14 cellular contexts compared by ENCODE assay signal in the genomic region with DNA sequence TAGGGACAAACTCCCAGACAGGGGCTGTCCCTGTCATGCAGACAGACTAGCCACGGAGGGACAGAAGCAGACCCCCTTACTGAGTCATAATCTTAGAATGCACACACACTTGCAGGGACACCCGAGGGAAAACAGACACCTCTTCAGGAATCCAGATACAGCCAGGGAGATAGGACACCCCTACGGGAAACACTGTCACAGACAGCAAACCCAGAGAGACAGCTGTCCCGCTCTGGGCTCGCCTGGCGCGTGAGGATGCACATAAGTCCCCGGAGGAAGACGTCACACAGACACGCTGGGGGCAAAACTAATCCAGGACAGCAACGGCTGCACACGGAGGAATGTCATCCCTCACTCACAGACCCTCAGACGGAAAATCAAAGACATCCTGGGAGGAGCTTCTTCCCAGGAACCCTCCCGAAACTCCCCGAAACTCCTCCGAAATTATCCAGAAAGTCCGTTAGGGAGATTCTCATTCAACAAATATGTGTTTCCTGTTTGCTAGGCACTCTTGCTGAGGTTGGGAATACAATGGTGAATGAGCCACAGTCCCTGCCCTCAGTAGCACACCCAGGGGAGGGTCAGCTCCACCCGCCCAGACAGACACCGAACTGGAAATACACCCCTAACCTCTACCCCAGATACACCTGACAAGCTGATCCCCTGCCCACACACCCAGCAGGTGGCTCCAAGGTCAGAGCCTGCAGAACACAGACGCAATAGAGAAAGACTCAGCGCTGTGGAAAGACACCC. TPM values are rescaled to one million over a fixed set of nuclear protein-coding genes. Genes with fewer than 3 reads are reported as not detected.
A peak's percentile ranks its signal among the peaks of the same experiment; 100 is the strongest.
DNase-seq lines count a peak whose midpoint lies in the region; ATAC-seq and TF ChIP-seq lines count a peak whose summit lies in the region.
"Had no signal": no experiment of that assay in that cellular context is flagged by ENCODE, and none has a peak within 500 bp of the region (broad histone marks: within the 10 kb centered on the region; RNA-seq: fewer than 3 reads in every experiment).

No MANE protein-coding gene starts in this region.

- H2BK15ac ChIP-seq in H9 (ENCODE audit: low read depth, low read length): no peak overlapping the region

- no peak overlapping the region for H4K91ac ChIP-seq in H9 (ENCODE audit: insufficient read length, low read depth, low read length)

- H3K27me3 Mint-ChIP-seq in H9 (ENCODE audit: low read depth): no peaks in the 10 kb centered on the region
- H3K27me3 Mint-ChIP-seq: activated naive CD8-positive, alpha-beta T cell had no signal

- no peak overlapping the region for H3K4me3 ChIP-seq in fibroblast of pulmonary artery (replicated peaks; ENCODE audit: low read depth, low read length)
- peak overlapping the region; percentile 19 for H3K4me3 ChIP-seq in parathyroid adenoma (ENCODE audit: low read depth, low read length)
- no peak overlapping the region for H3K4me3 ChIP-seq in left lung

- no peak overlapping the region for H3K14ac ChIP-seq in H9 (ENCODE audit: insufficient read depth, low read length)

- TF ChIP-seq CTCF in H9 (conservative IDR thresholded peaks at IDR 0.05) (no peak), fibroblast of pulmonary artery (IDR thresholded peaks at IDR 0.05; ENCODE audit: low read length, missing control alignments) (no peak), parathyroid adenoma (IDR thresholded peaks at IDR 0.05) (no peak), left lung (IDR thresholded peaks at IDR 0.05) (no peak)

- H3K36me3 Mint-ChIP-seq in H9 (ENCODE audit: insufficient read depth in 1 of 3, low read depth in 3 of 3): peaks cover 45 to 77% (median 77%) of the 10 kb centered on the region in 3 experiments; a peak in 6 of 7 replicates
- H3K36me3 Mint-ChIP-seq: activated naive CD8-positive, alpha-beta T cell had no signal

- H3K27me3 ChIP-seq in H9 (ENCODE audit: insufficient read depth, low read length) (no peaks in the 10 kb centered on the region), parathyroid adenoma (ENCODE audit: control insufficient read depth, insufficient read depth, low read length) (no peaks in the 10 kb centered on the region), left lung (no peaks in the 10 kb centered on the region)
- H3K27me3 ChIP-seq: neutrophil had no signal

- H3K9me3 ChIP-seq in H9 (ENCODE audit: control insufficient read depth, low read depth, low read length) (no peaks in the 10 kb centered on the region), parathyroid adenoma (ENCODE audit: control insufficient read depth, low read length) (no peaks in the 10 kb centered on the region), left lung (no peaks in the 10 kb centered on the region)
- H3K9me3 ChIP-seq: neutrophil had no signal

- no peaks in the 10 kb centered on the region for H3K23me2 ChIP-seq in H9 (ENCODE audit: insufficient read length, low read depth, low read length, poor library complexity, severe bottlenecking)

- DNase-seq in H9 (no peak), fibroblast of pulmonary artery (ENCODE audit: low read depth) (peak; percentile 57), ACHN (no peak), NCI-H345 treated with DMSO at 0.1 percent for 48 hours (lab: John Stamatoyannopoulos, UW; ENCODE audit: unreplicated experiment) (no peak), left lung (no peak), GM19238 (ENCODE audit: insufficient read length, low spot score) (no peak)
- DNase-seq: cortex of kidney; DMS79; foreskin melanocyte; stimulated activated CD4-positive, alpha-beta T cell treated with anti-CD3 and anti-CD28 coated beads, Interleukin-1b, Interleukin-23, amount 100 ng/mL, for 48 hours had no signal

- H3K27ac ChIP-seq in H9 (ENCODE audit: insufficient read length, low read depth, low read length): no peak overlapping the region
- peak overlapping the region; percentile 95 for H3K27ac ChIP-seq in parathyroid adenoma
- no peak overlapping the region for H3K27ac ChIP-seq in left lung
- H3K27ac ChIP-seq: neutrophil had no signal

- in situ Hi-C loops in ACHN (cut with HindIII; ENCODE audit: low pct_ligation_motif_present, low pct_unique_long_range_greater_than_20kb, low sequenced_read_pairs): no loop called here

- no peaks in the 10 kb centered on the region for H4K20me1 ChIP-seq in H9 (ENCODE audit: control insufficient read depth, insufficient read depth, insufficient read length)

- H3K79me1 ChIP-seq in H9 (ENCODE audit: insufficient read depth, low read depth, low read length, poor library complexity, severe bottlenecking): no peaks in the 10 kb centered on the region

- H2AFZ ChIP-seq in H9 (ENCODE audit: low read length) (no peak overlapping the region), parathyroid adenoma (no peak overlapping the region)

- H3K18ac ChIP-seq in H9 (ENCODE audit: insufficient read length, low read depth, low read length): no peak overlapping the region

- no peak overlapping the region for H3K4ac ChIP-seq in H9 (ENCODE audit: low read depth, low read length)

- no peak overlapping the region for H3T11ph ChIP-seq in H9 (ENCODE audit: low read length)

- H3K4me1 ChIP-seq in H9 (ENCODE audit: insufficient read depth, low read length) (no peaks in the 10 kb centered on the region), parathyroid adenoma (peaks cover 50% of the 10 kb centered on the region), left lung (peaks cover 0 to 7% of the 10 kb centered on the region in 2 donors)

- no peaks in the 10 kb centered on the region for H3K9me3 Mint-ChIP-seq in H9

- peak overlapping the region in 2 of 3 experiments; percentile 87 to 94; a peak in 4 of 7 replicates for H3K27ac Mint-ChIP-seq in H9
- H3K27ac Mint-ChIP-seq: activated naive CD8-positive, alpha-beta T cell had no signal

- H4K8ac ChIP-seq in H9 (replicated peaks; ENCODE audit: insufficient read length, low read depth, low read length): no peak overlapping the region

- H4K5ac ChIP-seq in H9 (ENCODE audit: insufficient read length, low read depth, low read length): no peak overlapping the region

- H3K79me2 ChIP-seq in H9 (ENCODE audit: insufficient read depth, low read length): no peaks in the 10 kb centered on the region
- peaks cover 4% of the 10 kb centered on the region for H3K79me2 ChIP-seq in parathyroid adenoma

- no peak overlapping the region for H2BK20ac ChIP-seq in H9 (ENCODE audit: low read depth, low read length, poor library complexity, severe bottlenecking)

- no peaks in the 10 kb centered on the region for H3K36me3 ChIP-seq in parathyroid adenoma (ENCODE audit: control insufficient read depth, insufficient read depth, low read length)
- peaks cover 0 to 91% of the 10 kb centered on the region in 2 donors for H3K36me3 ChIP-seq in left lung

- no peak overlapping the region for H2BK120ac ChIP-seq in H9 (ENCODE audit: low read depth, low read length, poor library complexity, severe bottlenecking)

- no peak overlapping the region for H2AK5ac ChIP-seq in H9 (ENCODE audit: insufficient read length, low read length)

- no peak overlapping the region for H2BK5ac ChIP-seq in H9 (ENCODE audit: insufficient read length, low read length)

- no peak overlapping the region for H3K4me3 Mint-ChIP-seq in H9
- H3K4me3 Mint-ChIP-seq: activated naive CD8-positive, alpha-beta T cell had no signal

- H3K9ac ChIP-seq in H9 (ENCODE audit: extremely low read depth, insufficient read length, low read length) (no peak overlapping the region), parathyroid adenoma (no peak overlapping the region)

- peak; percentile 65 for ATAC-seq in SK-N-SH treated with all-trans-retinoic acid at 6 μM for 48 hours
- no peak for ATAC-seq in left lung

- H3K4me2 ChIP-seq in H9 (ENCODE audit: insufficient read depth, insufficient read length, low read length) (no peak overlapping the region), parathyroid adenoma (ENCODE audit: low read length) (peak overlapping the region; percentile 21)

- no peak overlapping the region for H2BK12ac ChIP-seq in H9 (ENCODE audit: insufficient read length, low read depth, low read length)

- no peak overlapping the region for H3K23ac ChIP-seq in H9 (ENCODE audit: insufficient read length, low read depth, low read length)

- intact Hi-C loops in left lung (cut with DNase I): no loop called here

- WGBS in H9 (ENCODE audit: extremely low coverage, insufficient read length, low lambda C conversion rate): no CpG with 5 or more reads among the region's 21 CpGs

- peaks cover 6 to 40% of the 10 kb centered on the region in 2 experiments for H3K4me1 Mint-ChIP-seq in H9

- H3K56ac ChIP-seq in H9 (ENCODE audit: insufficient read length, low read depth, low read length): no peak overlapping the region

TF ChIP-seq in SK-N-SH treated with all-trans-retinoic acid at 6 μM for 48 hours, 23 proteins besides CTCF, POLR2A, EP300 and RAD21 (continues in another document):
- TF ChIP-seq ZNF70 (CRISPR knock-in tag; IDR thresholded peaks at IDR 0.05): no peak
- TF ChIP-seq ZFP3 (CRISPR knock-in tag; IDR thresholded peaks at IDR 0.05): no peak
- no peak for TF ChIP-seq ISL1 (CRISPR knock-in tag; IDR thresholded peaks at IDR 0.05)
- TF ChIP-seq SNAI2 (CRISPR knock-in tag; IDR thresholded peaks at IDR 0.05): no peak
- TF ChIP-seq GLIS3 (CRISPR knock-in tag; IDR thresholded peaks at IDR 0.05): no peak
- no peak for TF ChIP-seq TSHZ2 (CRISPR knock-in tag; IDR thresholded peaks at IDR 0.05)

RNA-seq across cellular contexts. Expression of gene TOMM40, which starts 15.2 kb away (rescaled TPM):
- total RNA-seq in H9 (2021): 180 and 190 TPM in 2 replicates
- total RNA-seq in left lung: 10 to 100 TPM; 42.0 to 79.9 TPM

RNA-seq across cellular contexts. Expression of gene NECTIN2, which starts 29.7 kb away (rescaled TPM):
- total RNA-seq in H9 (2021) (175 and 176 TPM in 2 replicates), left lung (100 to 1,000 TPM in 1 of 2 donors, 10 to 100 TPM in 1; 86.7 to 145 TPM)

RNA-seq across cellular contexts. Expression of gene APOE, which starts 29.8 kb away (rescaled TPM):
- 530 and 547 TPM in 2 replicates for total RNA-seq in H9 (2021)
- total RNA-seq in left lung: 100 to 1,000 TPM; 196 to 757 TPM

RNA-seq across cellular contexts. Expression of gene APOC1, which starts 38.6 kb away (rescaled TPM):
- total RNA-seq in H9 (2021) (77.0 and 78.1 TPM in 2 replicates), left lung (100 to 1,000 TPM; 248 to 569 TPM)
